In the genomic region with DNA sequence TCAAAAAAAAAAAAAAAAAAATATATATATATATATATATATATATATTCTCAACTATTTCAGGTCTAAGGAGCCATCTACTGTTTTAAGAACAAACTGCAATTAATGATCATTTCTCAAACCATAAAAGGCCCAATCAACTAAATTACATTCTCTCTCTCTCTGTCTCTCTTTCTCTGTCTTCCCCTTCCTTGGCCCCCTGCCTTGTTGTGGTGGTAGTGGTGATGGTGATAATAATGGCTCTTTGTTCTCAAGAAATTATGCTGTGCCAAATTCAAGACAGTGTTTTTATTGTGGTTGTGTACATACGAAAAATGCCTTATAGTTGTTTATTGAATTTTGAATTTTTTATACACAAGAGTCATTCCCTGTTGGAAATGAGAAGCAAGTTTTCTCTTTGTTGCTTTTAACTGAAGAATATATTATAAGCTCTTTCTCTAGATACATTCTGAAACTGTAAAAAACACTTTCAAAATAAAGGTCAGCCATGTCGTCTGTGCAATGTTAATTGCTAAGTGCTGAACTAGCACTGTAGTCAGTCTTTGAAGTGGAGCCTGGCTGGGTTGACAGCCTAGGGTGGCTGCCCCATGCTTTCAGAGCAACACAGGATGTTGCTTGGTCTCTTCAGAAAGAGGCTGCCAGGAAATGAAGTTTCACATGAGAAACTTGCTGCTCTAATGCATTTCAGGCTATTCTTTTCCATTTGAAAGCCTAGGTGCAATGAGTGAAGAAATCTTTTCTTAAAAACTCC, we compare ENCODE assay signal across 8 cellular contexts.
DNase-seq lines count a peak whose midpoint lies in the region; ATAC-seq and TF ChIP-seq lines count a peak whose summit lies in the region.
"Had no signal": no experiment of that assay in that cellular context is flagged by ENCODE, and none has a peak within 500 bp of the region (broad histone marks: within the 10 kb centered on the region; RNA-seq: fewer than 3 reads in every experiment).

No MANE protein-coding gene starts in this region.

- H3K27ac ChIP-seq in ascending aorta = no peak overlapping the region
- H3K27ac ChIP-seq: SJSA1 had no signal

- H3K36me3 ChIP-seq in ascending aorta = no peaks in the 10 kb centered on the region
- H3K36me3 ChIP-seq: SJSA1 had no signal

- no peaks in the 10 kb centered on the region for H3K4me1 ChIP-seq in ascending aorta
- H3K4me1 ChIP-seq: SJSA1 had no signal

- no peaks in the 10 kb centered on the region for H3K27me3 ChIP-seq in ascending aorta
- H3K27me3 ChIP-seq: SJSA1 had no signal

- no peak overlapping the region for H3K4me3 ChIP-seq in ascending aorta
- H3K4me3 ChIP-seq: SJSA1 had no signal

- intact Hi-C loops in ascending aorta (cut with DNase I) = no loop called here

- no peak for TF ChIP-seq CTCF in ascending aorta (IDR thresholded peaks at IDR 0.05)

- H3K9me3 ChIP-seq in ascending aorta = peaks cover 0 to 10% of the 10 kb centered on the region in 2 donors
- H3K9me3 ChIP-seq: SJSA1 had no signal

- ATAC-seq in GM19372 (IDR thresholded peaks at IDR 0.05; ENCODE audit: low read depth, unreplicated experiment) (peak; percentile 95), HG03103 (IDR thresholded peaks at IDR 0.05; ENCODE audit: low read depth, unreplicated experiment) (peak; percentile 96)

- DNase-seq in activated CD4-positive, alpha-beta T cell treated with anti-CD3 and anti-CD28 coated beads, Interleukin-2, amount 50 U/mL, for 24 hours (ENCODE audit: low read depth in 1 of 2, low spot score in 1 of 2) = peak; percentile 13 to 38
- DNase-seq in hypothalamus (lab: John Stamatoyannopoulos, UW) (peak in 32 of 51 donors; percentile 0 to 84 (median 26)), NCI-H1105 treated with DMSO at 0.1 percent for 48 hours (lab: John Stamatoyannopoulos, UW) (no peak), ascending aorta (ENCODE audit: low spot score in 2 of 2) (no peak)
- DNase-seq in stimulated activated naive CD4-positive, alpha-beta T cell treated with Interleukin-2 at 50 U/mL for 16 hours (lab: John Stamatoyannopoulos, UW) = peak; percentile 26

Comparison
In these comparisons a context has a peak if more than half of its experiments do, and no peak if none do; other contexts are left out.
1. DNase-seq: peak in activated CD4-positive, alpha-beta T cell treated with anti-CD3 and anti-CD28 coated beads, Interleukin-2, amount 50 U/mL, for 24 hours (2 of 2), hypothalamus (32 of 51) and stimulated activated naive CD4-positive, alpha-beta T cell treated with Interleukin-2 at 50 U/mL for 16 hours (single experiment); none in NCI-H1105 treated with DMSO at 0.1 percent for 48 hours (single experiment) and ascending aorta (0 of 2).